In genomic region chr10:105023706-105024105, GRCh38 we compare ENCODE assay signal across 28 cellular contexts.
A peak's percentile ranks its signal among the peaks of the same experiment; 100 is the strongest.
DNase-seq lines count a peak whose midpoint lies in the region; ATAC-seq and TF ChIP-seq lines count a peak whose summit lies in the region.
"Had no signal": no experiment of that assay in that cellular context is flagged by ENCODE, and none has a peak within 500 bp of the region (broad histone marks: within the 10 kb centered on the region; RNA-seq: fewer than 3 reads in every experiment).

No MANE protein-coding gene starts in this region.

- intact Hi-C loops in tibial artery (cut with DNase I; ENCODE audit: low total_unique reads): no loop called here

- TF ChIP-seq CTCF in epithelial cell of proximal tubule (conservative IDR thresholded peaks at IDR 0.05; ENCODE audit: low read depth, low read length) (no peak), tibial artery (IDR thresholded peaks at IDR 0.05) (no peak)

- no peaks in the 10 kb centered on the region for H3K27me3 ChIP-seq in tibial artery
- H3K27me3 ChIP-seq: BLaER1 treated with 17β-estradiol and CSF1 and Interleukin-3, amounts not matched to agents 10 nM and 100 nM; transverse colon had no signal

- H3K4me1 ChIP-seq in tibial artery: no peaks in the 10 kb centered on the region
- H3K4me1 ChIP-seq: parathyroid adenoma, right lobe of liver, transverse colon had no signal

- ATAC-seq in HG02970 (IDR thresholded peaks at IDR 0.05; ENCODE audit: low FRiP score, unreplicated experiment): no peak
- ATAC-seq in GM21723 (IDR thresholded peaks at IDR 0.05; ENCODE audit: unreplicated experiment): no peak
- ATAC-seq: HCT116, left lobe of liver, right lobe of liver had no signal

- H3K27ac ChIP-seq in tibial artery: no peak overlapping the region
- H3K27ac ChIP-seq: BLaER1 treated with 17β-estradiol and CSF1 and Interleukin-3, amounts not matched to agents 10 nM and 100 nM; coronary artery; parathyroid adenoma; right lobe of liver; RWPE1; transverse colon; WERI-Rb-1 had no signal

- H3K9me3 ChIP-seq in tibial artery: no peaks in the 10 kb centered on the region
- H3K9me3 ChIP-seq: BLaER1 treated with 17β-estradiol and CSF1 and Interleukin-3, amounts not matched to agents 10 nM and 100 nM; right lobe of liver; transverse colon had no signal

- H3K4me3 ChIP-seq in epithelial cell of proximal tubule (ENCODE audit: low read depth, low read length) (no peak overlapping the region), tibial artery (no peak overlapping the region)
- H3K4me3 ChIP-seq: BLaER1 treated with 17β-estradiol and CSF1 and Interleukin-3, amounts not matched to agents 10 nM and 100 nM; coronary artery; right lobe of liver; transverse colon had no signal

- DNase-seq in M059J (ENCODE audit: low read depth): peak; percentile 59
- DNase-seq in epithelial cell of proximal tubule (ENCODE audit: low read depth): peak; percentile 96
- peak; percentile 75 for DNase-seq in left kidney (ENCODE audit: low read depth, low spot score)
- DNase-seq in tibial artery: peak; percentile 67 to 73
- DNase-seq in germinal center (ENCODE audit: low spot score): no peak
- no peak for DNase-seq in NCI-H524 (lab: John Stamatoyannopoulos, UW)
- DNase-seq: activated CD4-positive, alpha-beta T cell treated with anti-CD3 and anti-CD28 coated beads, Interleukin-2, amount 10 ng/mL, durations not matched to agents 24 days and 14 days; activated effector memory CD4-positive, alpha-beta T cell treated with anti-CD3 and anti-CD28 coated beads, Interleukin-2, amount 50 U/mL, for 16 hours; activated T-cell treated with anti-CD3 and anti-CD28 coated beads, Interleukin-2, amount 50 U/mL, for 1 hour; anterior cingulate cortex; caudate nucleus; DMS53; effector memory CD4-positive, alpha-beta T cell; erythroblast; Kasumi-1; right lobe of liver; stimulated activated CD4-positive, alpha-beta T cell treated with anti-CD3 and anti-CD28 coated beads, Interleukin-4, amount 100 ng/mL, for 1 hour; T1000; transverse colon; WERI-Rb-1 had no signal

- no peaks in the 10 kb centered on the region for H3K36me3 ChIP-seq in tibial artery
- H3K36me3 ChIP-seq: BLaER1 treated with 17β-estradiol and CSF1 and Interleukin-3, amounts not matched to agents 10 nM and 100 nM; right lobe of liver; transverse colon; WERI-Rb-1 had no signal

Comparison
In these comparisons a context has a peak if more than half of its experiments do, and no peak if none do; other contexts are left out.
1. DNase-seq: peak in M059J (single experiment), epithelial cell of proximal tubule (single experiment), left kidney (single experiment) and tibial artery (2 of 2); none in germinal center (single experiment) and NCI-H524 (0 of 2).